In genomic region chr3:24072193-24072592, GRCh38 we compare ENCODE assay signal across 22 cellular contexts.
"Had no signal": no experiment of that assay in that cellular context is flagged by ENCODE, and none has a peak within 500 bp of the region (broad histone marks: within the 10 kb centered on the region; RNA-seq: fewer than 3 reads in every experiment).

No MANE protein-coding gene starts in this region.

- H3K27me3 ChIP-seq: dorsolateral prefrontal cortex, esophagus muscularis mucosa, foreskin keratinocyte, gastroesophageal sphincter, heart left ventricle, left lung had no signal

- FAIRE-seq: colon, endothelial cell of umbilical vein, frontal cortex, islet of Langerhans, keratinocyte had no signal

- DNase-seq: dermis blood vessel endothelial cell; dorsolateral prefrontal cortex; effector CD4-positive, alpha-beta T cell; effector memory CD4-positive, alpha-beta T cell; foreskin keratinocyte; heart left ventricle; hippocampal formation; left cardiac atrium; left lung; left ventricle myocardium superior; lower lobe of right lung; mesenchymal stem cell; midbrain; naive thymus-derived CD4-positive, alpha-beta T cell had no signal

- H3K9me3 ChIP-seq: left lung, lower lobe of right lung had no signal

- H3K36me3 ChIP-seq: esophagus muscularis mucosa, gastroesophageal sphincter, heart left ventricle, left lung, lower lobe of right lung had no signal

- H3K4me3 ChIP-seq: coronary artery, dorsolateral prefrontal cortex, esophagus muscularis mucosa, gastroesophageal sphincter, heart left ventricle, left lung, lower lobe of right lung had no signal

- H3K4me3 Mint-ChIP-seq: naive thymus-derived CD4-positive, alpha-beta T cell had no signal

- H3K36me3 Mint-ChIP-seq: naive thymus-derived CD4-positive, alpha-beta T cell had no signal

- H3K27ac ChIP-seq: coronary artery, dorsolateral prefrontal cortex, esophagus muscularis mucosa, foreskin keratinocyte, gastroesophageal sphincter, heart left ventricle, left lung, lower lobe of right lung had no signal

- ATAC-seq: foreskin keratinocyte; gastroesophageal sphincter; heart left ventricle; left cardiac atrium; left lung; left ventricle myocardium superior; lower lobe of right lung; naive thymus-derived CD4-positive, alpha-beta T cell had no signal

- H3K4me1 ChIP-seq: esophagus muscularis mucosa, foreskin keratinocyte, gastroesophageal sphincter, heart left ventricle, left lung, lower lobe of right lung had no signal
